ENCODE assay signal across 1 cellular context in genomic region chr11:2803186-2804057, GRCh38.
TF ChIP-seq lines count a peak whose summit lies in the region.

No MANE protein-coding gene starts in this region.

TF ChIP-seq in HepG2, 621 proteins besides CTCF, POLR2A, EP300 and RAD21:
- no peak for TF ChIP-seq MIXL1 (CRISPR knock-in tag; IDR thresholded peaks at IDR 0.05)
- TF ChIP-seq SOX13 (IDR thresholded peaks at IDR 0.05) = no peak
- TF ChIP-seq SOX13 (CRISPR knock-in tag; conservative IDR thresholded peaks at IDR 0.05 in 1 of 2, IDR thresholded peaks at IDR 0.05 in 1 of 2) = no peak
- TF ChIP-seq ZNF747 (CRISPR knock-in tag; IDR thresholded peaks at IDR 0.05; ENCODE audit: borderline replicate concordance) = no peak
- no peak for TF ChIP-seq HOXA7 (CRISPR knock-in tag; IDR thresholded peaks at IDR 0.05)
